Comparison of ENCODE assay signal across 14 cellular contexts in genomic region chr6:106525885-106526280, GRCh38.
DNase-seq lines count a peak whose midpoint lies in the region; ATAC-seq and TF ChIP-seq lines count a peak whose summit lies in the region.
"Had no signal": no experiment of that assay in that cellular context is flagged by ENCODE, and none has a peak within 500 bp of the region (broad histone marks: within the 10 kb centered on the region; RNA-seq: fewer than 3 reads in every experiment).

No MANE protein-coding gene starts in this region.

- ATAC-seq in stimulated activated naive CD8-positive, alpha-beta T cell treated with anti-CD3 and anti-CD28 coated beads, Interleukin-15, Interleukin-2, amounts not matched to agents 100 U/mL and 50 U/mL, for 24 hours = no peak
- no peak for ATAC-seq in effector memory CD8-positive, alpha-beta T cell (replicated peaks)
- no peak for ATAC-seq in HG03565 (IDR thresholded peaks at IDR 0.05; ENCODE audit: unreplicated experiment)

- H3K4ac ChIP-seq in trophoblast cell (ENCODE audit: low read depth, low read length) = no peak overlapping the region

- peaks cover 46% of the 10 kb centered on the region for H3K36me3 Mint-ChIP-seq in stimulated activated naive CD8-positive, alpha-beta T cell treated with anti-CD3 and anti-CD28 coated beads, Interleukin-15, Interleukin-2, amounts not matched to agents 100 ng/mL and 50 ng/mL, for 24 hours (ENCODE audit: low read depth)
- H3K36me3 Mint-ChIP-seq in effector memory CD8-positive, alpha-beta T cell (ENCODE audit: insufficient read depth) = peaks cover 80% of the 10 kb centered on the region

- H3K4me3 ChIP-seq in SJSA1 (no peak overlapping the region), trophoblast cell (ENCODE audit: low read depth, low read length) (no peak overlapping the region), right atrium auricular region (no peak overlapping the region)

- H4K8ac ChIP-seq in trophoblast cell (ENCODE audit: low read depth, low read length) = no peak overlapping the region

- H2BK12ac ChIP-seq in trophoblast cell (ENCODE audit: low read length) = no peak overlapping the region

- H4K91ac ChIP-seq in trophoblast cell (ENCODE audit: low read depth, low read length) = no peak overlapping the region

- no peak for TF ChIP-seq CTCF in right atrium auricular region (IDR thresholded peaks at IDR 0.05)

- no peak overlapping the region for H3K23ac ChIP-seq in trophoblast cell (ENCODE audit: low read length)

- WGBS in trophoblast cell (ENCODE audit: extremely low coverage, insufficient coverage, insufficient read length) = no CpG with 5 or more reads among the region's 1 CpG

- H3K36me3 ChIP-seq in SJSA1 (peaks cover 3% of the 10 kb centered on the region), trophoblast cell (ENCODE audit: control insufficient read depth in 1 of 2, insufficient read depth in 2 of 2, low read length in 2 of 2) (no peaks in the 10 kb centered on the region), right atrium auricular region (no peaks in the 10 kb centered on the region)
- H3K36me3 ChIP-seq: ascending aorta had no signal

- H2BK5ac ChIP-seq in trophoblast cell (ENCODE audit: low read depth, low read length, poor library complexity) = no peak overlapping the region

- H3K9ac ChIP-seq in trophoblast cell (ENCODE audit: low read length) = no peak overlapping the region

- H3K9me3 ChIP-seq in SJSA1 (replicated peaks) (no peaks in the 10 kb centered on the region), trophoblast cell (ENCODE audit: insufficient read depth, low read depth, low read length) (no peaks in the 10 kb centered on the region), right atrium auricular region (no peaks in the 10 kb centered on the region)
- H3K9me3 ChIP-seq: ascending aorta had no signal

- peaks cover 34% of the 10 kb centered on the region for H3K4me1 ChIP-seq in SJSA1 (replicated peaks)
- H3K4me1 ChIP-seq in trophoblast cell (ENCODE audit: control insufficient read depth in 1 of 2, insufficient read depth in 2 of 2, low read length in 2 of 2) = no peaks in the 10 kb centered on the region
- H3K4me1 ChIP-seq in right atrium auricular region = no peaks in the 10 kb centered on the region
- H3K4me1 ChIP-seq: ascending aorta had no signal

- H3K27ac ChIP-seq in SJSA1 (peak overlapping the region; percentile 33; the same call in 1 of the 2 replicates), trophoblast cell (ENCODE audit: low read depth, low read length) (no peak overlapping the region), right atrium auricular region (no peak overlapping the region)
- H3K27ac ChIP-seq: ascending aorta had no signal

- H2AFZ ChIP-seq in trophoblast cell (ENCODE audit: insufficient read depth, low read length, poor library complexity) = no peak overlapping the region

- H3K27ac Mint-ChIP-seq in stimulated activated naive CD8-positive, alpha-beta T cell treated with anti-CD3 and anti-CD28 coated beads, Interleukin-15, Interleukin-2, amounts not matched to agents 100 ng/mL and 50 ng/mL, for 24 hours = peak overlapping the region; percentile 95
- H3K27ac Mint-ChIP-seq in effector memory CD8-positive, alpha-beta T cell = peak overlapping the region; percentile 95 to 97

- no peak overlapping the region for H3K4me2 ChIP-seq in trophoblast cell (ENCODE audit: low read length)

- H3K4me3 Mint-ChIP-seq in stimulated activated naive CD8-positive, alpha-beta T cell treated with anti-CD3 and anti-CD28 coated beads, Interleukin-15, Interleukin-2, amounts not matched to agents 100 ng/mL and 50 ng/mL, for 24 hours = peak overlapping the region; percentile 83
- peak overlapping the region; percentile 89 to 90 for H3K4me3 Mint-ChIP-seq in effector memory CD8-positive, alpha-beta T cell

- H3K79me1 ChIP-seq in trophoblast cell (ENCODE audit: low read length) = no peaks in the 10 kb centered on the region

- no peak overlapping the region for H3K18ac ChIP-seq in trophoblast cell (ENCODE audit: low read length)

- H3K4me1 Mint-ChIP-seq in stimulated activated naive CD8-positive, alpha-beta T cell treated with anti-CD3 and anti-CD28 coated beads, Interleukin-15, Interleukin-2, amounts not matched to agents 100 ng/mL and 50 ng/mL, for 24 hours (ENCODE audit: low read depth) = peaks cover 90% of the 10 kb centered on the region
- peaks cover 33 to 63% of the 10 kb centered on the region in 2 donors for H3K4me1 Mint-ChIP-seq in effector memory CD8-positive, alpha-beta T cell (ENCODE audit: low read depth in 2 of 2)

- no peak overlapping the region for H2BK120ac ChIP-seq in trophoblast cell (ENCODE audit: insufficient read depth, low read length, poor library complexity)

- H3K14ac ChIP-seq in trophoblast cell (ENCODE audit: low read length) = no peak overlapping the region

- no peak for DNase-seq in stimulated activated naive CD8-positive, alpha-beta T cell treated with anti-CD3 and anti-CD28 coated beads, Interleukin-15, Interleukin-2, amounts not matched to agents 100 U/mL and 50 U/mL, for 24 hours
- DNase-seq in SJSA1 (ENCODE audit: low read depth in 1 of 2, low spot score in 2 of 2) (no peak), trophoblast cell (no peak), right atrium auricular region (ENCODE audit: low spot score) (no peak), DMS153 (lab: John Stamatoyannopoulos, UW) (no peak)
- DNase-seq in effector memory CD8-positive, alpha-beta T cell = no peak
- DNase-seq: C1 segment of cervical spinal cord; NCI-H1092; NCI-H510A treated with DMSO at 0.1 percent for 48 hours; nucleus accumbens; stimulated activated CD4-positive, alpha-beta T cell treated with anti-CD3 and anti-CD28 coated beads, Interleukin-12 subunit alpha, Interleukin-12 subunit beta, amount 100 ng/mL, for 4 hours had no signal

- no peak overlapping the region for H2AK5ac ChIP-seq in trophoblast cell (ENCODE audit: low read length)

- no peaks in the 10 kb centered on the region for H3K27me3 Mint-ChIP-seq in stimulated activated naive CD8-positive, alpha-beta T cell treated with anti-CD3 and anti-CD28 coated beads, Interleukin-15, Interleukin-2, amounts not matched to agents 100 ng/mL and 50 ng/mL, for 24 hours
- no peaks in the 10 kb centered on the region for H3K27me3 Mint-ChIP-seq in effector memory CD8-positive, alpha-beta T cell

- H3K79me2 ChIP-seq in trophoblast cell (ENCODE audit: control insufficient read depth, insufficient read depth, low read length, poor library complexity) = no peaks in the 10 kb centered on the region

- no peaks in the 10 kb centered on the region for H3K9me3 Mint-ChIP-seq in stimulated activated naive CD8-positive, alpha-beta T cell treated with anti-CD3 and anti-CD28 coated beads, Interleukin-15, Interleukin-2, amounts not matched to agents 100 ng/mL and 50 ng/mL, for 24 hours
- H3K9me3 Mint-ChIP-seq in effector memory CD8-positive, alpha-beta T cell = no peaks in the 10 kb centered on the region

- no peak overlapping the region for H4K12ac ChIP-seq in trophoblast cell (ENCODE audit: low read depth, low read length)

- H3K27me3 ChIP-seq in SJSA1 (replicated peaks) = no peaks in the 10 kb centered on the region
- H3K27me3 ChIP-seq in trophoblast cell (ENCODE audit: insufficient read depth, low read length) = no peaks in the 10 kb centered on the region
- H3K27me3 ChIP-seq in right atrium auricular region = no peaks in the 10 kb centered on the region
- H3K27me3 ChIP-seq: ascending aorta had no signal
